ENCODE assay signal across 12 cellular contexts in genomic region chr11:14636119-14636518, GRCh38.
DNase-seq lines count a peak whose midpoint lies in the region; ATAC-seq and TF ChIP-seq lines count a peak whose summit lies in the region.
"Had no signal": no experiment of that assay in that cellular context is flagged by ENCODE, and none has a peak within 500 bp of the region (broad histone marks: within the 10 kb centered on the region; RNA-seq: fewer than 3 reads in every experiment).

No MANE protein-coding gene starts in this region.

- no peak overlapping the region for H3K9ac ChIP-seq in BLaER1

- H3K36me3 ChIP-seq in BLaER1, result no peaks in the 10 kb centered on the region
- H3K36me3 ChIP-seq in tibial artery, result no peaks in the 10 kb centered on the region

- H3K9me3 ChIP-seq in BLaER1 (no peaks in the 10 kb centered on the region), tibial artery (no peaks in the 10 kb centered on the region)

- DNase-seq in NOMO-1 (lab: John Stamatoyannopoulos, UW; ENCODE audit: unreplicated experiment in 2 of 2) (peak; percentile 68 to 91), foreskin fibroblast (no peak), ecto neural progenitor cell (ENCODE audit: low spot score) (no peak), putamen (ENCODE audit: low spot score) (no peak), tibial artery (no peak)
- DNase-seq: IMR-90, NCI-H2227 treated with DMSO at 0.1 percent for 48 hours, posterior cingulate gyrus had no signal

- H3K4me1 ChIP-seq in BLaER1 (peaks cover 12% of the 10 kb centered on the region), tibial artery (no peaks in the 10 kb centered on the region)

- H3K27ac ChIP-seq in BLaER1 (no peak overlapping the region), tibial artery (no peak overlapping the region)

- no peaks in the 10 kb centered on the region for H3K27me3 Mint-ChIP-seq in dendritic cell treated with granulocyte-macrophage colony-stimulating factor and Interleukin-4, amounts not matched to agents 40 ng/mL and 50 ng/mL, for 4 days

- peak; percentile 63 for ATAC-seq in GM19452 (IDR thresholded peaks at IDR 0.05; ENCODE audit: unreplicated experiment)
- ATAC-seq: HCT116 had no signal

- H4K20me1 ChIP-seq in BLaER1, result no peaks in the 10 kb centered on the region

- H3K9me3 Mint-ChIP-seq in dendritic cell treated with granulocyte-macrophage colony-stimulating factor and Interleukin-4, amounts not matched to agents 40 ng/mL and 50 ng/mL, for 4 days, result no peaks in the 10 kb centered on the region

- intact Hi-C loops in dendritic cell treated with granulocyte-macrophage colony-stimulating factor and Interleukin-4, amounts not matched to agents 40 ng/mL and 50 ng/mL, for 4 days (cut with micrococcal nuclease), result no loop called here
- intact Hi-C loops in tibial artery (cut with DNase I; ENCODE audit: low total_unique reads), result no loop called here

- peak overlapping the region; percentile 48 for H3K27ac Mint-ChIP-seq in dendritic cell treated with granulocyte-macrophage colony-stimulating factor and Interleukin-4, amounts not matched to agents 40 ng/mL and 50 ng/mL, for 4 days

- H3K36me3 Mint-ChIP-seq in dendritic cell treated with granulocyte-macrophage colony-stimulating factor and Interleukin-4, amounts not matched to agents 40 ng/mL and 50 ng/mL, for 4 days (ENCODE audit: low read depth), result no peaks in the 10 kb centered on the region

- H3K27me3 ChIP-seq in BLaER1 (no peaks in the 10 kb centered on the region), tibial artery (peaks cover 0 to 9% of the 10 kb centered on the region in 2 donors)

- TF ChIP-seq CTCF in foreskin fibroblast (IDR thresholded peaks at IDR 0.05; ENCODE audit: low read depth, low read length) (no peak), tibial artery (IDR thresholded peaks at IDR 0.05) (no peak)

- peaks cover 35% of the 10 kb centered on the region for H3K4me1 Mint-ChIP-seq in dendritic cell treated with granulocyte-macrophage colony-stimulating factor and Interleukin-4, amounts not matched to agents 40 ng/mL and 50 ng/mL, for 4 days (ENCODE audit: low read depth)

- H3K4me3 Mint-ChIP-seq in dendritic cell treated with granulocyte-macrophage colony-stimulating factor and Interleukin-4, amounts not matched to agents 40 ng/mL and 50 ng/mL, for 4 days, result no peak overlapping the region

- no peak overlapping the region for H3K4me3 ChIP-seq in BLaER1
- no peak overlapping the region for H3K4me3 ChIP-seq in foreskin fibroblast (ENCODE audit: low read depth in 1 of 2, low read length in 2 of 2)
- H3K4me3 ChIP-seq in tibial artery, result no peak overlapping the region

- peak overlapping the region; percentile 27 for H3K4me2 ChIP-seq in BLaER1

Comparison
In these comparisons a context has a peak if more than half of its experiments do, and no peak if none do; other contexts are left out.
1. DNase-seq: peak in NOMO-1 (2 of 2); none in foreskin fibroblast (0 of 2), ecto neural progenitor cell (single experiment), putamen (single experiment) and tibial artery (0 of 2).